In genomic region chr12:49903700-49904423, GRCh38 we compare ENCODE assay signal across 8 cellular contexts. TPM values are rescaled to one million over a fixed set of nuclear protein-coding genes. Genes with fewer than 3 reads are reported as not detected.
A peak's percentile ranks its signal among the peaks of the same experiment; 100 is the strongest.
DNase-seq lines count a peak whose midpoint lies in the region; ATAC-seq and TF ChIP-seq lines count a peak whose summit lies in the region.

Gene FAIM2, minus strand, starts transcription at chr12:49903900. Its CDS starts 108 bp downstream, at chr12:49903792.

- peak within 1 kb of the TSS in 1 of 2 donors; percentile 71 for H3K27ac Mint-ChIP-seq in natural killer cell treated with Interleukin-12 subunit alpha and Interleukin-12 subunit beta and Interleukin-15 and Interleukin-18, amount 100 ng/mL, for 72 hours

- DNase-seq in AG10803 (ENCODE audit: low read depth), result peak; percentile 73
- DNase-seq in NCI-H1436 treated with DMSO at 0.1 percent for 48 hours (lab: John Stamatoyannopoulos, UW), result peak; percentile 7
- peak; percentile 72 for DNase-seq in activated CD8-positive, alpha-beta memory T cell treated with anti-CD3 and anti-CD28 coated beads, Interleukin-2, amount 50 U/mL, for 48 hours
- DNase-seq in erythroblast (lab: John Stamatoyannopoulos, UW), result peak; percentile 30 to 48
- DNase-seq in natural killer cell treated with Interleukin-12 subunit alpha and Interleukin-12 subunit beta and Interleukin-15 and Interleukin-18, amount 100 ng/mL, for 72 hours (ENCODE audit: low spot score), result peak; percentile 71
- DNase-seq in superior temporal gyrus (ENCODE audit: extremely low spot score), result peak; percentile 86
- DNase-seq in LoVo (ENCODE audit: low spot score), result no peak

- H3K4me3 Mint-ChIP-seq in natural killer cell treated with Interleukin-12 subunit alpha and Interleukin-12 subunit beta and Interleukin-15 and Interleukin-18, amount 100 ng/mL, for 72 hours, result peak within 1 kb of the TSS; percentile 76

- peak within 1 kb of the TSS; percentile 56 for H3K4me3 ChIP-seq in AG10803 (ENCODE audit: low read length)

- TF ChIP-seq CTCF in AG10803 (conservative IDR thresholded peaks at IDR 0.05; ENCODE audit: low read length), result no peak

- peak; percentile 66 to 85 for ATAC-seq in natural killer cell treated with Interleukin-12 subunit alpha and Interleukin-12 subunit beta and Interleukin-15 and Interleukin-18, amount 100 ng/mL, for 72 hours
- no peak for ATAC-seq in GM21360 (IDR thresholded peaks at IDR 0.05; ENCODE audit: unreplicated experiment)

- H3K36me3 Mint-ChIP-seq in natural killer cell treated with Interleukin-12 subunit alpha and Interleukin-12 subunit beta and Interleukin-15 and Interleukin-18, amount 100 ng/mL, for 72 hours, result no peaks in the 10 kb centered on the region

- H3K27me3 Mint-ChIP-seq in natural killer cell treated with Interleukin-12 subunit alpha and Interleukin-12 subunit beta and Interleukin-15 and Interleukin-18, amount 100 ng/mL, for 72 hours, result peaks cover 4 to 38% of the 10 kb centered on the region in 2 donors

- peaks cover 8 to 11% of the 10 kb centered on the region in 2 donors for H3K4me1 Mint-ChIP-seq in natural killer cell treated with Interleukin-12 subunit alpha and Interleukin-12 subunit beta and Interleukin-15 and Interleukin-18, amount 100 ng/mL, for 72 hours (ENCODE audit: low read depth in 2 of 2)

- TF ChIP-seq POLR2A in erythroblast (IDR thresholded peaks at IDR 0.05; ENCODE audit: low read length), result no peak

- H3K9me3 Mint-ChIP-seq in natural killer cell treated with Interleukin-12 subunit alpha and Interleukin-12 subunit beta and Interleukin-15 and Interleukin-18, amount 100 ng/mL, for 72 hours, result no peaks in the 10 kb centered on the region

RNA-seq across cellular contexts. Expression of gene FAIM2, which starts in this region (rescaled TPM):
- total RNA-seq in natural killer cell treated with Interleukin-12 subunit alpha and Interleukin-12 subunit beta and Interleukin-15 and Interleukin-18, amount 100 ng/mL, for 72 hours, result under 1 TPM in 1 of 2 donors, not detected in 1; 0.50 TPM

Comparison
In these comparisons a context has a peak if more than half of its experiments do, and no peak if none do; other contexts are left out.
1. Peak in DNase-seq and ATAC-seq in natural killer cell treated with Interleukin-12 subunit alpha and Interleukin-12 subunit beta and Interleukin-15 and Interleukin-18, amount 100 ng/mL, for 72 hours; RNA of the gene not detected or under 1 TPM.